Comparison of ENCODE assay signal across 14 cellular contexts in genomic region chr6:41201784-41202181, GRCh38. TPM values are rescaled to one million over a fixed set of nuclear protein-coding genes. Genes with fewer than 3 reads are reported as not detected.
DNase-seq lines count a peak whose midpoint lies in the region; ATAC-seq and TF ChIP-seq lines count a peak whose summit lies in the region.
"Had no signal": no experiment of that assay in that cellular context is flagged by ENCODE, and none has a peak within 500 bp of the region (broad histone marks: within the 10 kb centered on the region; RNA-seq: fewer than 3 reads in every experiment).

No MANE protein-coding gene starts in this region.

- no TSS peak for BruUV-seq in OCI-LY7 (replicated peaks; lab: Mats Ljungman, UMichigan)

- peak; percentile 59 for DNase-seq in activated CD8-positive, alpha-beta memory T cell treated with anti-CD3 and anti-CD28 coated beads for 24 hours
- DNase-seq in activated CD8-positive, alpha-beta memory T cell treated with anti-CD3 and anti-CD28 coated beads, Interleukin-2, amount 50 U/mL, for 48 hours = no peak
- peak; percentile 35 for DNase-seq in OCI-LY7 (ENCODE audit: low spot score)
- DNase-seq in colonic mucosa = no peak
- no peak for DNase-seq in stimulated activated naive B cell treated with anti-CD40 and anti-IgM and Interleukin-4, amounts not matched to agents 10 μg/mL and 1 μg/mL and 100 μg/mL, for 72 hours
- no peak for DNase-seq in GM13976 (ENCODE audit: low spot score)
- DNase-seq in brain microvascular endothelial cell = no peak
- DNase-seq in NCI-H2107 (lab: John Stamatoyannopoulos, UW) = no peak
- DNase-seq: DMS79, NCI-H146, NCI-H82, tibial artery had no signal

- H3K9me3 Mint-ChIP-seq in stimulated activated naive B cell treated with anti-CD40 and anti-IgM and Interleukin-4, amounts not matched to agents 10 μg/mL and 1 μg/mL and 100 μg/mL, for 72 hours = peaks cover 7 to 10% of the 10 kb centered on the region in 2 donors
- H3K9me3 Mint-ChIP-seq: WTC11 had no signal

- intact Hi-C loops in OCI-LY7 (cut with micrococcal nuclease; ENCODE audit: unreplicated experiment) = loop anchor here (2.0 to 5.0 kb wide), 2 partner anchors 116 to 129 kb away; partner anchors contain the start of genes NFYA and OARD1
- intact Hi-C loops in colonic mucosa (cut with DNase I) = no loop called here

- TF ChIP-seq CTCF in OCI-LY7 (conservative IDR thresholded peaks at IDR 0.05; ENCODE audit: low read length) = no peak
- TF ChIP-seq CTCF in colonic mucosa (IDR thresholded peaks at IDR 0.05) = no peak
- TF ChIP-seq CTCF in GM13976 (IDR thresholded peaks at IDR 0.05; ENCODE audit: borderline replicate concordance, control extremely low read depth, extremely low read depth, insufficient read depth, missing control alignments) = no peak
- TF ChIP-seq CTCF in brain microvascular endothelial cell (IDR thresholded peaks at IDR 0.05; ENCODE audit: low read depth, low read length, missing control alignments) = no peak

- H3K36me3 ChIP-seq in OCI-LY7 (ENCODE audit: insufficient read depth, low read length) = peaks cover 14% of the 10 kb centered on the region
- no peaks in the 10 kb centered on the region for H3K36me3 ChIP-seq in colonic mucosa
- no peaks in the 10 kb centered on the region for H3K36me3 ChIP-seq in brain microvascular endothelial cell (replicated peaks)
- H3K36me3 ChIP-seq: HAP-1, tibial artery had no signal

- H3K9ac ChIP-seq in colonic mucosa (ENCODE audit: low read depth in 2 of 2, low read length in 2 of 2) = no peak overlapping the region

- H3K4me1 Mint-ChIP-seq in stimulated activated naive B cell treated with anti-CD40 and anti-IgM and Interleukin-4, amounts not matched to agents 10 μg/mL and 1 μg/mL and 100 μg/mL, for 72 hours = peaks cover 44 to 66% of the 10 kb centered on the region in 2 donors

- H3K4me3 ChIP-seq in OCI-LY7 (ENCODE audit: low read depth, low read length, poor library complexity, severe bottlenecking) (peak overlapping the region; percentile 65), colonic mucosa (no peak overlapping the region), brain microvascular endothelial cell (ENCODE audit: low read depth, low read length) (no peak overlapping the region)
- H3K4me3 ChIP-seq: HAP-1, tibial artery had no signal

- peak overlapping the region; percentile 95 for H3K27ac ChIP-seq in OCI-LY7 (ENCODE audit: low read depth, low read length, poor library complexity, severe bottlenecking)
- peak overlapping the region; percentile 47 for H3K27ac ChIP-seq in colonic mucosa
- no peak overlapping the region for H3K27ac ChIP-seq in brain microvascular endothelial cell
- H3K27ac ChIP-seq: tibial artery had no signal

- H4K20me1 ChIP-seq in OCI-LY7 (ENCODE audit: insufficient read depth, low read length) = no peaks in the 10 kb centered on the region

- H3K4me3 Mint-ChIP-seq in stimulated activated naive B cell treated with anti-CD40 and anti-IgM and Interleukin-4, amounts not matched to agents 10 μg/mL and 1 μg/mL and 100 μg/mL, for 72 hours = peak overlapping the region; percentile 79 to 95
- H3K4me3 Mint-ChIP-seq: WTC11 had no signal

- peak; percentile 26 to 29 for ATAC-seq in stimulated activated naive B cell treated with anti-CD40 and anti-IgM and Interleukin-4, amounts not matched to agents 10 μg/mL and 1 μg/mL and 100 μg/mL, for 72 hours (replicated peaks)

- H3K9me3 ChIP-seq in OCI-LY7 (ENCODE audit: low read length) (no peaks in the 10 kb centered on the region; the same call in 1 of the 2 replicates), colonic mucosa (no peaks in the 10 kb centered on the region)
- H3K9me3 ChIP-seq: HAP-1, tibial artery had no signal

- CTCF ChIA-PET in OCI-LY7 (lab: Charles Lee; ENCODE audit: unreplicated experiment) = no interaction called here

- H3K27me3 Mint-ChIP-seq in stimulated activated naive B cell treated with anti-CD40 and anti-IgM and Interleukin-4, amounts not matched to agents 10 μg/mL and 1 μg/mL and 100 μg/mL, for 72 hours = no peaks in the 10 kb centered on the region

- H3K9me2 ChIP-seq in OCI-LY7 (ENCODE audit: insufficient read depth, low read length) = no peaks in the 10 kb centered on the region

- H3K4me1 ChIP-seq in OCI-LY7 (ENCODE audit: insufficient read depth, low read length, poor library complexity, severe bottlenecking) (peaks cover 49% of the 10 kb centered on the region), colonic mucosa (no peaks in the 10 kb centered on the region)
- H3K4me1 ChIP-seq: HAP-1, tibial artery had no signal

- H3K4me2 ChIP-seq in OCI-LY7 (ENCODE audit: low read length) = peak overlapping the region; percentile 83

- in situ Hi-C loops in GM13976 (cut with MboI; ENCODE audit: low sequenced_read_pairs, unreplicated experiment) = no loop called here
- in situ Hi-C loops in brain microvascular endothelial cell (cut with HindIII; ENCODE audit: low pct_ligation_motif_present, low sequenced_read_pairs) = no loop called here

- H3K27ac Mint-ChIP-seq in stimulated activated naive B cell treated with anti-CD40 and anti-IgM and Interleukin-4, amounts not matched to agents 10 μg/mL and 1 μg/mL and 100 μg/mL, for 72 hours = peak overlapping the region; percentile 85
- H3K27ac Mint-ChIP-seq: WTC11 had no signal

- POLR2A ChIA-PET in OCI-LY7 (lab: Charles Lee) = interaction anchor here (1.1 to 1.5 kb wide), 3 partner anchors 9 to 19 kb away, joined by 3 to 7 read pairs (median 4); no protein-coding TSS in a partner anchor

- H3K27me3 ChIP-seq in colonic mucosa (no peaks in the 10 kb centered on the region), brain microvascular endothelial cell (replicated peaks) (no peaks in the 10 kb centered on the region)
- H3K27me3 ChIP-seq: tibial artery had no signal

- H3K36me3 Mint-ChIP-seq in stimulated activated naive B cell treated with anti-CD40 and anti-IgM and Interleukin-4, amounts not matched to agents 10 μg/mL and 1 μg/mL and 100 μg/mL, for 72 hours = peaks cover 20 to 21% of the 10 kb centered on the region in 2 donors
- H3K36me3 Mint-ChIP-seq: WTC11 had no signal

- peaks cover 7% of the 10 kb centered on the region; the same call in 1 of the 2 replicates for H3K79me2 ChIP-seq in OCI-LY7 (ENCODE audit: insufficient read depth, low read depth, low read length)

- peak overlapping the region; percentile 49; the same call in 1 of the 2 replicates for H2AFZ ChIP-seq in OCI-LY7 (ENCODE audit: low read length)

RNA-seq across cellular contexts. Expression of gene TREML2, which starts 0.8 kb away (rescaled TPM):
- total RNA-seq in OCI-LY7 (2014; rRNA removed; shearing (Covaris generic)) = 5.5 and 6.2 TPM in 2 replicates
- total RNA-seq in OCI-LY7 (2022) (15.1 and 17.4 TPM in 2 replicates), colonic mucosa (under 1 TPM in 1 of 2 donors, not detected in 1; 0.11 TPM)

RNA-seq across cellular contexts. Expression of gene TREML4, which starts 26.4 kb away (rescaled TPM):
- total RNA-seq in OCI-LY7 (2014; rRNA removed; shearing (Covaris generic)) = not detected in 2 replicates
- total RNA-seq in OCI-LY7 (2022) (not detected in 2 replicates), colonic mucosa (not detected)
- total RNA-seq: WTC11 had no signal

RNA-seq across cellular contexts. Expression of gene TREM2, which starts 38.9 kb away (rescaled TPM):
- not detected in 2 replicates for total RNA-seq in OCI-LY7 (2014; rRNA removed; shearing (Covaris generic))
- total RNA-seq in OCI-LY7 (2022) (not detected in 2 replicates), colonic mucosa (under 1 TPM in 1 of 2 donors, not detected in 1; 0.88 TPM)
- total RNA-seq: WTC11 had no signal

RNA-seq across cellular contexts. Expression of gene TREML1, which starts 47.6 kb away (rescaled TPM):
- not detected in 2 replicates for total RNA-seq in OCI-LY7 (2014; rRNA removed; shearing (Covaris generic))
- total RNA-seq in OCI-LY7 (2022) (not detected in 2 replicates), colonic mucosa (not detected)
- total RNA-seq: WTC11 had no signal

Comparison
In these comparisons a context has a peak if more than half of its experiments do, and no peak if none do; other contexts are left out.
1. DNase-seq: peak in activated CD8-positive, alpha-beta memory T cell treated with anti-CD3 and anti-CD28 coated beads for 24 hours (single experiment) and OCI-LY7 (single experiment); none in activated CD8-positive, alpha-beta memory T cell treated with anti-CD3 and anti-CD28 coated beads, Interleukin-2, amount 50 U/mL, for 48 hours (single experiment), colonic mucosa (single experiment), stimulated activated naive B cell treated with anti-CD40 and anti-IgM and Interleukin-4, amounts not matched to agents 10 μg/mL and 1 μg/mL and 100 μg/mL, for 72 hours (single experiment), GM13976 (single experiment), brain microvascular endothelial cell (single experiment) and NCI-H2107 (single experiment).
2. RNA of gene TREML2, which starts 0.8 kb away (total RNA-seq): 5.5 to 17.4 TPM in OCI-LY7; 0.11 TPM in colonic mucosa; every median in the first group is over 4 times any median in the second.